Comparison of ENCODE assay signal across 16 cellular contexts in the genomic region with DNA sequence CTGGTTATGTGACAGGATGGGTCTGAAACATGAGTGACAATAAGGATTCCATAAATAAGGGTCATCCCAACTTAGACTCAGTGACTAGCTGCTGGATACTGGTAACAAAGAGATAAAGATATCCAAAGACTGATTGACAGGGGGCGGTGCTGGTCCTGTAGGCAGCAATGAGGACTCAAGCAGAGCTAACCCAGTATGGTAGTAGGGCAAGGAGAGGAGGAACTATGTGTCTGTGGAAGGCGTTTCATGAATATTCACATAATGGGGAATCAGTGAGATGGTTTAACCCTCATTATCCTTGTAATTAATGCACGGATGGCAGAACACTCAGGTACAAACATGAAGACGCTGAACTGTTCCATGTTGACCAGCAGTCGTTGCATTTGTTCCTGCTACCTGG.
DNase-seq lines count a peak whose midpoint lies in the region; ATAC-seq, FAIRE-seq and TF ChIP-seq lines count a peak whose summit lies in the region.
"Had no signal": no experiment of that assay in that cellular context is flagged by ENCODE, and none has a peak within 500 bp of the region (broad histone marks: within the 10 kb centered on the region; RNA-seq: fewer than 3 reads in every experiment).

No MANE protein-coding gene starts in this region.

- POLR2A ChIA-PET in GM12878 (lab: Charles Lee): no interaction called here

- H3K79me2 ChIP-seq in GM12878 (ENCODE audit: control insufficient read depth, insufficient read depth, low read length) (no peaks in the 10 kb centered on the region; the same call in none of the 2 replicates), mammary epithelial cell (ENCODE audit: insufficient read depth, low read length) (peaks cover 15% of the 10 kb centered on the region)

- no peak for TF ChIP-seq RAD21 in GM12878 (IDR thresholded peaks at IDR 0.05; ENCODE audit: insufficient read depth, low read depth, low read length)

- no peaks in the 10 kb centered on the region for H3K9me3 Mint-ChIP-seq in nephron
- H3K9me3 Mint-ChIP-seq: H9, IgD-negative memory B cell had no signal

- no peak for TF ChIP-seq POLR2A in GM12878 (IDR thresholded peaks at IDR 0.05; ENCODE audit: low read depth, low read length)
- TF ChIP-seq POLR2A in ovary (IDR thresholded peaks at IDR 0.05): no peak

- no peaks in the 10 kb centered on the region for H3K27me3 Mint-ChIP-seq in nephron (ENCODE audit: low read depth)
- H3K27me3 Mint-ChIP-seq: IgD-negative memory B cell had no signal

- in situ Hi-C loops in GM12878 (cut with MboI): no loop called here
- in situ Hi-C loops in mammary epithelial cell (cut with MboI; ENCODE audit: low sequenced_read_pairs in 2 of 2): no loop called here

- peak overlapping the region; percentile 62; the same call in 1 of the 2 replicates for H3K27ac ChIP-seq in BLaER1
- no peak overlapping the region for H3K27ac ChIP-seq in BLaER1 treated with 17β-estradiol and CSF1 and Interleukin-3, amounts not matched to agents 10 nM and 100 nM
- no peak overlapping the region for H3K27ac ChIP-seq in GM12878 (ENCODE audit: control insufficient read depth, insufficient read depth)
- H3K27ac ChIP-seq in ovary: no peak overlapping the region
- H3K27ac ChIP-seq in mammary epithelial cell (ENCODE audit: insufficient read depth, low read depth, low read length): no peak overlapping the region
- H3K27ac ChIP-seq: RWPE1, SJSA1 had no signal

- H4K20me1 ChIP-seq in BLaER1 (peaks cover 27% of the 10 kb centered on the region), GM12878 (ENCODE audit: control insufficient read depth, insufficient read depth) (no peaks in the 10 kb centered on the region), mammary epithelial cell (ENCODE audit: insufficient read depth, low read length) (no peaks in the 10 kb centered on the region)
- H4K20me1 ChIP-seq in BLaER1 treated with 17β-estradiol and CSF1 and Interleukin-3, amounts not matched to agents 10 nM and 100 nM: peaks cover 0 to 33% (median 6%) of the 10 kb centered on the region in 11 experiments; a peak in 9 of 22 replicates

- peak overlapping the region in 2 of 3 experiments; percentile 8 to 22 for H3K27ac Mint-ChIP-seq in nephron

- H3K4me1 ChIP-seq in BLaER1 (peaks cover 100% of the 10 kb centered on the region), GM12878 (ENCODE audit: control insufficient read depth, insufficient read depth, low read length) (peaks cover 2% of the 10 kb centered on the region; the same call in 1 of the 2 replicates), ovary (ENCODE audit: insufficient read depth) (peaks cover 12% of the 10 kb centered on the region), mammary epithelial cell (ENCODE audit: insufficient read depth, low read length) (peaks cover 5% of the 10 kb centered on the region)
- peaks cover 45 to 100% (median 93%) of the 10 kb centered on the region in 10 experiments for H3K4me1 ChIP-seq in BLaER1 treated with 17β-estradiol and CSF1 and Interleukin-3, amounts not matched to agents 10 nM and 100 nM
- H3K4me1 ChIP-seq: SJSA1 had no signal

- TF ChIP-seq EP300 in GM12878 (IDR thresholded peaks at IDR 0.05; ENCODE audit: borderline replicate concordance in 1 of 2, control insufficient read depth in 1 of 2, low read depth in 2 of 2, low read length in 2 of 2) (no peak), ovary (IDR thresholded peaks at IDR 0.05) (no peak)

- no peaks in the 10 kb centered on the region for H3K27me3 ChIP-seq in BLaER1
- H3K27me3 ChIP-seq in BLaER1 treated with 17β-estradiol and CSF1 and Interleukin-3, amounts not matched to agents 10 nM and 100 nM: no peaks in the 10 kb centered on the region
- no peaks in the 10 kb centered on the region for H3K27me3 ChIP-seq in GM12878 (replicated peaks in 1 of 2; ENCODE audit: control insufficient read depth in 2 of 2, insufficient read depth in 2 of 2, low read length in 1 of 2)
- H3K27me3 ChIP-seq in ovary: no peaks in the 10 kb centered on the region
- H3K27me3 ChIP-seq in mammary epithelial cell (ENCODE audit: insufficient read depth, low read length): no peaks in the 10 kb centered on the region
- H3K27me3 ChIP-seq: BE2C, SJSA1 had no signal

- BruUV-seq in GM12878 (replicated peaks; lab: Mats Ljungman, UMichigan) (no TSS peak), mammary epithelial cell (replicated peaks; lab: Mats Ljungman, UMichigan) (no TSS peak)

- H3K9me3 ChIP-seq in BLaER1 (no peaks in the 10 kb centered on the region), GM12878 (replicated peaks; ENCODE audit: control insufficient read depth, insufficient read depth, low read length) (no peaks in the 10 kb centered on the region), ovary (no peaks in the 10 kb centered on the region), mammary epithelial cell (replicated peaks; ENCODE audit: insufficient read depth, low read length) (no peaks in the 10 kb centered on the region)
- H3K9me3 ChIP-seq in BLaER1 treated with 17β-estradiol and CSF1 and Interleukin-3, amounts not matched to agents 10 nM and 100 nM (replicated peaks in 1 of 11): 0 out of 22 replicates have a peak, but pooled peaks cover 0 to 2% (median 0%) of the 10 kb centered on the region in 11 experiments
- H3K9me3 ChIP-seq: BE2C, SJSA1 had no signal

- no peak for ATAC-seq in GM12878
- no peak for ATAC-seq in HG03025 (IDR thresholded peaks at IDR 0.05; ENCODE audit: low FRiP score, unreplicated experiment)

- FAIRE-seq in GM12878 (lab: Jason Lieb, UNC): peak; percentile 35

- dilution Hi-C loops in mammary epithelial cell (cut with HindIII; ENCODE audit: low sequenced_read_pairs): no loop called here

- DNase-seq in GM12878 (ENCODE audit: low read depth, low spot score): no peak
- no peak for DNase-seq in ovary
- DNase-seq in activated CD8-positive, alpha-beta memory T cell treated with anti-CD3 and anti-CD28 coated beads, Interleukin-2, amount 50 U/mL, for 4 hours: no peak
- no peak for DNase-seq in mammary epithelial cell
- DNase-seq: BE2C, H9, NCI-H1436 treated with DMSO at 0.1 percent for 48 hours, NCI-H2081 treated with DMSO at 0.1 percent for 48 hours, NCI-H524 treated with DMSO at 0.1 percent for 48 hours had no signal

- SMC1A ChIA-PET in GM12878 (lab: Charles Lee; ENCODE audit: uncharacterized antibody, unreplicated experiment): interaction anchor here (0.6 to 1.8 kb wide), 8 partner anchors 9 to 42 kb away, joined by 3 to 10 read pairs (median 4); no protein-coding TSS in a partner anchor

- peaks cover 88% of the 10 kb centered on the region for H3K36me3 Mint-ChIP-seq in nephron (ENCODE audit: low read depth)

- H2AFZ ChIP-seq in GM12878 (ENCODE audit: control insufficient read depth, low read depth, low read length) (no peak overlapping the region), mammary epithelial cell (ENCODE audit: low read depth, low read length) (no peak overlapping the region)

- TF ChIP-seq CTCF in GM12878 (IDR thresholded peaks at IDR 0.05 in 2 of 3, conservative IDR thresholded peaks at IDR 0.05 in 1 of 3; ENCODE audit: control insufficient read depth in 2 of 3, extremely low read depth in 1 of 3, insufficient read depth in 1 of 3, low read depth in 3 of 3, low read length in 3 of 3) (no peak), nephron (IDR thresholded peaks at IDR 0.05; ENCODE audit: unreplicated experiment in 3 of 3) (no peak), ovary (IDR thresholded peaks at IDR 0.05) (no peak), mammary epithelial cell (conservative IDR thresholded peaks at IDR 0.05 in 1 of 2, IDR thresholded peaks at IDR 0.05 in 1 of 2; ENCODE audit: extremely low read depth in 1 of 2, insufficient read depth in 1 of 2, low read depth in 1 of 2, low read length in 2 of 2) (no peak)

- WGBS in GM12878 (ENCODE audit: insufficient coverage, insufficient replicate concordance, low lambda C conversion rate, missing lambda C conversion rate): 98% methylated on average over 5 of the region's 5 CpGs
- WGBS in ovary, 3 donors: 96 to 98% (median 98%) methylated on average over 5 of the region's 5 CpGs
- 97% methylated on average over 5 of the region's 5 CpGs for WGBS in mammary epithelial cell (ENCODE audit: low coverage, missing lambda C conversion rate)

- H3K36me3 ChIP-seq in BLaER1 (peaks cover 97% of the 10 kb centered on the region), GM12878 (ENCODE audit: control insufficient read depth in 2 of 2, insufficient read depth in 2 of 2, low read length in 1 of 2) (peaks cover 35 to 54% of the 10 kb centered on the region in 2 experiments), ovary (no peaks in the 10 kb centered on the region), mammary epithelial cell (ENCODE audit: insufficient read depth, low read length) (peaks cover 32% of the 10 kb centered on the region)
- peaks cover 25 to 100% (median 98%) of the 10 kb centered on the region in 11 experiments for H3K36me3 ChIP-seq in BLaER1 treated with 17β-estradiol and CSF1 and Interleukin-3, amounts not matched to agents 10 nM and 100 nM

- intact Hi-C loops in GM12878 (cut with micrococcal nuclease; ENCODE audit: unreplicated experiment) (no loop called here), ovary (cut with DNase I) (no loop called here), mammary epithelial cell (cut with micrococcal nuclease) (no loop called here)

- H3K4me3 ChIP-seq in BLaER1 (no peak overlapping the region), GM12878 (no peak overlapping the region), ovary (no peak overlapping the region), mammary epithelial cell (replicated peaks in 1 of 3; ENCODE audit: insufficient read depth in 1 of 3, low read depth in 2 of 3, low read length in 3 of 3) (no peak overlapping the region)
- H3K4me3 ChIP-seq in BLaER1 treated with 17β-estradiol and CSF1 and Interleukin-3, amounts not matched to agents 10 nM and 100 nM: no peak overlapping the region
- H3K4me3 ChIP-seq: SJSA1 had no signal

- H3K4me2 ChIP-seq in BLaER1 (peak overlapping the region; percentile 83), GM12878 (ENCODE audit: control insufficient read depth, insufficient read depth) (no peak overlapping the region), mammary epithelial cell (ENCODE audit: insufficient read depth, low read depth, low read length) (no peak overlapping the region)
- H3K4me2 ChIP-seq in BLaER1 treated with 17β-estradiol and CSF1 and Interleukin-3, amounts not matched to agents 10 nM and 100 nM: peak overlapping the region in 7 of 11 experiments; percentile 7 to 85 (median 74); a peak in 9 of 22 replicates

- peaks cover 37% of the 10 kb centered on the region for H3K4me1 Mint-ChIP-seq in nephron
- H3K4me1 Mint-ChIP-seq: H9 had no signal

- H3K4me3 Mint-ChIP-seq in nephron: no peak overlapping the region
- H3K4me3 Mint-ChIP-seq: H9, IgD-negative memory B cell had no signal

- CTCF ChIA-PET in GM12878 (lab: Yijun Ruan, JAX): interaction anchor here (1.1 to 1.5 kb wide), 2 partner anchors 18 to 98 kb away, joined by 3 read pairs; no protein-coding TSS in a partner anchor
- CTCF ChIA-PET in mammary epithelial cell (lab: Charles Lee; ENCODE audit: low non-redundant PET): no interaction called here

- RAD21 ChIA-PET in GM12878 (lab: Charles Lee; ENCODE audit: unreplicated experiment): interaction anchor here (1.5 kb wide), 1 partner anchor 83 kb away, joined by 3 read pairs; no protein-coding TSS in a partner anchor

- no peak overlapping the region for H3K9ac ChIP-seq in BLaER1
- no peak overlapping the region for H3K9ac ChIP-seq in BLaER1 treated with 17β-estradiol and CSF1 and Interleukin-3, amounts not matched to agents 10 nM and 100 nM
- no peak overlapping the region for H3K9ac ChIP-seq in GM12878 (ENCODE audit: control insufficient read depth, insufficient read depth, low read length)
- no peak overlapping the region for H3K9ac ChIP-seq in mammary epithelial cell (ENCODE audit: insufficient read depth, low read length)

Comparison
In these comparisons a context has a peak if more than half of its experiments do, and no peak if none do; other contexts are left out.
1. H3K4me2 ChIP-seq: peak in BLaER1 (single experiment) and BLaER1 treated with 17β-estradiol and CSF1 and Interleukin-3, amounts not matched to agents 10 nM and 100 nM (7 of 11); none in GM12878 (single experiment) and mammary epithelial cell (single experiment).